ENCODE assay signal across 2 cellular contexts in genomic region chr16:16374192-16374591, GRCh38. TPM values are rescaled to one million over a fixed set of nuclear protein-coding genes. Genes with fewer than 3 reads are reported as not detected.
"Had no signal": no experiment of that assay in that cellular context is flagged by ENCODE, and none has a peak within 500 bp of the region (broad histone marks: within the 10 kb centered on the region; RNA-seq: fewer than 3 reads in every experiment).

No MANE protein-coding gene starts in this region.

RNA-seq across cellular contexts. Expression of gene NPIPA7, which starts 4.7 kb away (rescaled TPM):
- total RNA-seq: body of pancreas, epithelial cell of proximal tubule had no signal
